ENCODE assay signal across 42 cellular contexts in genomic region chrX:103149652-103150051, GRCh38. TPM values are rescaled to one million over a fixed set of nuclear protein-coding genes. Genes with fewer than 3 reads are reported as not detected.
"Had no signal": no experiment of that assay in that cellular context is flagged by ENCODE, and none has a peak within 500 bp of the region (broad histone marks: within the 10 kb centered on the region; RNA-seq: fewer than 3 reads in every experiment).

No MANE protein-coding gene starts in this region.

- H3K9me3 ChIP-seq: adrenal gland, ascending aorta, body of pancreas, breast epithelium had no signal

- H3K9me3 Mint-ChIP-seq: activated naive CD4-positive, alpha-beta T cell treated with anti-CD3 and anti-CD28 coated beads for 36 hours; activated naive CD4-positive, alpha-beta T cell treated with anti-CD3 and anti-CD28 coated beads, Interleukin-2, amount 10 ng/mL, durations not matched to agents 7 days and 5 days; activated naive CD4-positive, alpha-beta T cell treated with anti-CD3 and anti-CD28 coated beads, Interleukin-2, amount 50 U/mL, for 24 hours; activated naive CD4-positive, alpha-beta T cell treated with anti-CD3 and anti-CD28 coated beads, Interleukin-2, amount 50 U/mL, for 72 hours; activated naive CD8-positive, alpha-beta T cell treated with anti-CD3 and anti-CD28 coated beads for 36 hours; activated naive CD8-positive, alpha-beta T cell treated with anti-CD3 and anti-CD28 coated beads, Interleukin-2, amount 10 ng/mL, durations not matched to agents 7 days and 5 days; activated naive CD8-positive, alpha-beta T cell treated with anti-CD3 and anti-CD28 coated beads, Interleukin-2, amount 50 U/mL, for 24 hours; activated T-cell treated with anti-CD3 and anti-CD28 coated beads, Interleukin-2, amount 50 U/mL, for 24 hours; activated T-cell treated with anti-CD3 and anti-CD28 coated beads, Interleukin-2, amount 50 U/mL, for 4 hours; activated T-cell treated with anti-CD3 and anti-CD28 coated beads, Interleukin-2, amount 50 U/mL, for 72 hours; activated T-helper 1 cell treated with anti-CD3 and anti-CD28 coated beads, Interleukin-12 subunit alpha, Interleukin-12 subunit beta, Interleukin-2, Interleukin-4 antibody, amounts not matched to agents 30 ng/mL and 10 ng/mL and 1 ng/mL, durations not matched to agents 14 hours and 24 hours and 36 hours; activated T-helper 17 cell treated with anti-CD3 and anti-CD28 coated beads, Interleukin-2, amount 50 U/mL, for 72 hours; activated T-helper 2 cell treated with anti-CD3 and anti-CD28 coated beads, Interferon-gamma antibody, Interleukin-2, Interleukin-4, amounts not matched to agents 10 μg/mL and 5 μg/mL and 100 μg/mL, durations not matched to agents 14 hours and 24 hours and 36 hours; central memory CD8-positive, alpha-beta T cell had no signal

- H3K27me3 ChIP-seq: ascending aorta, body of pancreas, brain microvascular endothelial cell, cardiac muscle cell had no signal

- H3K4me1 Mint-ChIP-seq: activated naive CD4-positive, alpha-beta T cell treated with anti-CD3 and anti-CD28 coated beads, Interleukin-2, amount 10 ng/mL, durations not matched to agents 7 days and 5 days; central memory CD8-positive, alpha-beta T cell had no signal

- H3K27ac ChIP-seq: adrenal gland, ascending aorta, body of pancreas, brain microvascular endothelial cell, breast epithelium, cardiac muscle cell had no signal

- H3K27ac Mint-ChIP-seq: activated naive CD4-positive, alpha-beta T cell treated with anti-CD3 and anti-CD28 coated beads for 36 hours; activated naive CD4-positive, alpha-beta T cell treated with anti-CD3 and anti-CD28 coated beads, Interleukin-2, amount 10 ng/mL, durations not matched to agents 7 days and 5 days; activated naive CD4-positive, alpha-beta T cell treated with anti-CD3 and anti-CD28 coated beads, Interleukin-2, amount 50 U/mL, for 24 hours; activated naive CD4-positive, alpha-beta T cell treated with anti-CD3 and anti-CD28 coated beads, Interleukin-2, amount 50 U/mL, for 72 hours; activated naive CD8-positive, alpha-beta T cell; activated naive CD8-positive, alpha-beta T cell treated with anti-CD3 and anti-CD28 coated beads for 36 hours; activated naive CD8-positive, alpha-beta T cell treated with anti-CD3 and anti-CD28 coated beads, Interleukin-2, amount 10 ng/mL, durations not matched to agents 7 days and 5 days; activated naive CD8-positive, alpha-beta T cell treated with anti-CD3 and anti-CD28 coated beads, Interleukin-2, amount 50 U/mL, for 24 hours; activated T-cell treated with anti-CD3 and anti-CD28 coated beads, Interleukin-2, amount 50 U/mL, for 24 hours; activated T-cell treated with anti-CD3 and anti-CD28 coated beads, Interleukin-2, amount 50 U/mL, for 72 hours; activated T-helper 1 cell treated with anti-CD3 and anti-CD28 coated beads, Interleukin-12 subunit alpha, Interleukin-12 subunit beta, Interleukin-2, Interleukin-4 antibody, amounts not matched to agents 30 ng/mL and 10 ng/mL and 1 ng/mL, durations not matched to agents 14 hours and 24 hours and 36 hours; activated T-helper 17 cell treated with anti-CD3 and anti-CD28 coated beads, Interleukin-2, amount 50 U/mL, for 72 hours; activated T-helper 2 cell treated with anti-CD3 and anti-CD28 coated beads, Interferon-gamma antibody, Interleukin-2, Interleukin-4, amounts not matched to agents 10 μg/mL and 5 μg/mL and 100 μg/mL, durations not matched to agents 14 hours and 24 hours and 36 hours; brain had no signal

- H3K4me3 Mint-ChIP-seq: activated naive CD4-positive, alpha-beta T cell treated with anti-CD3 and anti-CD28 coated beads for 36 hours; activated naive CD4-positive, alpha-beta T cell treated with anti-CD3 and anti-CD28 coated beads, Interleukin-2, amount 10 ng/mL, durations not matched to agents 7 days and 5 days; activated naive CD4-positive, alpha-beta T cell treated with anti-CD3 and anti-CD28 coated beads, Interleukin-2, amount 50 U/mL, for 24 hours; activated naive CD8-positive, alpha-beta T cell; activated naive CD8-positive, alpha-beta T cell treated with anti-CD3 and anti-CD28 coated beads for 36 hours; activated naive CD8-positive, alpha-beta T cell treated with anti-CD3 and anti-CD28 coated beads, Interleukin-2, amount 10 ng/mL, durations not matched to agents 7 days and 5 days; activated naive CD8-positive, alpha-beta T cell treated with anti-CD3 and anti-CD28 coated beads, Interleukin-2, amount 50 U/mL, for 24 hours; activated T-cell treated with anti-CD3 and anti-CD28 coated beads, Interleukin-2, amount 50 U/mL, for 24 hours; activated T-cell treated with anti-CD3 and anti-CD28 coated beads, Interleukin-2, amount 50 U/mL, for 4 hours; activated T-cell treated with anti-CD3 and anti-CD28 coated beads, Interleukin-2, amount 50 U/mL, for 72 hours; activated T-helper 1 cell treated with anti-CD3 and anti-CD28 coated beads, Interleukin-12 subunit alpha, Interleukin-12 subunit beta, Interleukin-2, Interleukin-4 antibody, amounts not matched to agents 30 ng/mL and 10 ng/mL and 1 ng/mL, durations not matched to agents 14 hours and 24 hours and 36 hours; activated T-helper 17 cell treated with anti-CD3 and anti-CD28 coated beads, Interleukin-2, amount 50 U/mL, for 72 hours; brain; central memory CD8-positive, alpha-beta T cell had no signal

- H3K4me1 ChIP-seq: adrenal gland, body of pancreas, breast epithelium had no signal

- H3K36me3 Mint-ChIP-seq: activated naive CD4-positive, alpha-beta T cell treated with anti-CD3 and anti-CD28 coated beads, Interleukin-2, amount 10 ng/mL, durations not matched to agents 7 days and 5 days; activated naive CD4-positive, alpha-beta T cell treated with anti-CD3 and anti-CD28 coated beads, Interleukin-2, amount 50 U/mL, for 24 hours; activated naive CD4-positive, alpha-beta T cell treated with anti-CD3 and anti-CD28 coated beads, Interleukin-2, amount 50 U/mL, for 72 hours; activated naive CD8-positive, alpha-beta T cell; activated naive CD8-positive, alpha-beta T cell treated with anti-CD3 and anti-CD28 coated beads for 36 hours; activated naive CD8-positive, alpha-beta T cell treated with anti-CD3 and anti-CD28 coated beads, Interleukin-2, amount 10 ng/mL, durations not matched to agents 7 days and 5 days; brain had no signal

- ATAC-seq: activated naive CD4-positive, alpha-beta T cell treated with anti-CD3 and anti-CD28 coated beads, Interleukin-2, amount 50 U/mL, for 72 hours; activated naive CD8-positive, alpha-beta T cell treated with anti-CD3 and anti-CD28 coated beads, Interleukin-2, amount 50 U/mL, for 24 hours; activated T-cell treated with anti-CD3 and anti-CD28 coated beads, Interleukin-2, amount 50 U/mL, for 4 hours; activated T-cell treated with anti-CD3 and anti-CD28 coated beads, Interleukin-2, amount 50 U/mL, for 72 hours; activated T-helper 17 cell treated with anti-CD3 and anti-CD28 coated beads, Interleukin-2, amount 50 U/mL, for 72 hours; body of pancreas had no signal

- FAIRE-seq: bronchial epithelial cell had no signal

- H3K36me3 ChIP-seq: adrenal gland, ascending aorta, brain microvascular endothelial cell, breast epithelium, cardiac muscle cell had no signal

- H3K4me3 ChIP-seq: adrenal gland, ascending aorta, body of pancreas, breast epithelium, cardiac muscle cell had no signal

- DNase-seq: activated effector memory CD4-positive, alpha-beta T cell treated with anti-CD3 and anti-CD28 coated beads, Interleukin-2, amount 50 U/mL, for 16 hours; activated effector memory CD4-positive, alpha-beta T cell treated with Interleukin-2 at 50 U/mL for 16 hours; activated gamma-delta T cell; activated gamma-delta T cell treated with Interleukin-2 at 50 U/mL for 16 hours; activated naive CD4-positive, alpha-beta T cell; activated naive CD4-positive, alpha-beta T cell treated with anti-CD3 and anti-CD28 coated beads for 36 hours; activated naive CD4-positive, alpha-beta T cell treated with anti-CD3 and anti-CD28 coated beads, Interleukin-2, amount 10 ng/mL, durations not matched to agents 7 days and 5 days; activated naive CD4-positive, alpha-beta T cell treated with anti-CD3 and anti-CD28 coated beads, Interleukin-2, amount 50 U/mL, for 16 hours; activated naive CD4-positive, alpha-beta T cell treated with Interleukin-2 at 50 U/mL for 16 hours; activated naive CD8-positive, alpha-beta T cell treated with anti-CD3 and anti-CD28 coated beads for 36 hours; activated naive CD8-positive, alpha-beta T cell treated with anti-CD3 and anti-CD28 coated beads, Interleukin-2, amount 10 ng/mL, durations not matched to agents 7 days and 5 days; activated naive CD8-positive, alpha-beta T cell treated with anti-CD3 and anti-CD28 coated beads, Interleukin-2, amount 50 U/mL, for 24 hours; activated T-cell treated with anti-CD3 and anti-CD28 coated beads for 4 hours; activated T-cell treated with anti-CD3 and anti-CD28 coated beads, Interleukin-2, amount 50 U/mL, for 1 hour; activated T-cell treated with anti-CD3 and anti-CD28 coated beads, Interleukin-2, amount 50 U/mL, for 24 hours; activated T-cell treated with anti-CD3 and anti-CD28 coated beads, Interleukin-2, amount 50 U/mL, for 4 hours; activated T-cell treated with anti-CD3 and anti-CD28 coated beads, Interleukin-2, amount 50 U/mL, for 48 hours; activated T-cell treated with anti-CD3 and anti-CD28 coated beads, Interleukin-2, amount 50 U/mL, for 72 hours; adrenal gland; amniotic stem cell; amygdala; anterior cingulate cortex; aorta; body of pancreas; brain microvascular endothelial cell; caudate nucleus; central memory CD4-positive, alpha-beta T cell; cerebellar nuclear complex had no signal

- H3K27me3 Mint-ChIP-seq: activated T-helper 17 cell treated with anti-CD3 and anti-CD28 coated beads, Interleukin-2, amount 50 U/mL, for 72 hours had no signal

RNA-seq across cellular contexts. Expression of gene NXF3, which starts 56.7 kb away (rescaled TPM):
- total RNA-seq: activated naive CD4-positive, alpha-beta T cell treated with anti-CD3 and anti-CD28 coated beads for 36 hours; activated naive CD4-positive, alpha-beta T cell treated with anti-CD3 and anti-CD28 coated beads, Interleukin-2, amount 50 U/mL, for 72 hours; activated naive CD8-positive, alpha-beta T cell treated with anti-CD3 and anti-CD28 coated beads for 36 hours; activated naive CD8-positive, alpha-beta T cell treated with anti-CD3 and anti-CD28 coated beads, Interleukin-2, amount 10 ng/mL, durations not matched to agents 7 days and 5 days; activated T-cell treated with anti-CD3 and anti-CD28 coated beads, Interleukin-2, amount 50 U/mL, for 4 hours; activated T-helper 1 cell treated with anti-CD3 and anti-CD28 coated beads, Interleukin-12 subunit alpha, Interleukin-12 subunit beta, Interleukin-2, Interleukin-4 antibody, amounts not matched to agents 30 ng/mL and 10 ng/mL and 1 ng/mL, durations not matched to agents 14 hours and 24 hours and 36 hours; activated T-helper 17 cell treated with anti-CD3 and anti-CD28 coated beads, Interleukin-2, amount 50 U/mL, for 72 hours; activated T-helper 2 cell treated with anti-CD3 and anti-CD28 coated beads, Interferon-gamma antibody, Interleukin-2, Interleukin-4, amounts not matched to agents 10 μg/mL and 5 μg/mL and 100 μg/mL, durations not matched to agents 14 hours and 24 hours and 36 hours; ascending aorta; astrocyte; bronchial epithelial cell; cerebellum had no signal
- polyA plus RNA-seq: cardiac muscle cell had no signal
